In genomic region chr9:129888809-129889460, GRCh38 we compare ENCODE assay signal across 9 cellular contexts. TPM values are rescaled to one million over a fixed set of nuclear protein-coding genes. Genes with fewer than 3 reads are reported as not detected.
DNase-seq lines count a peak whose midpoint lies in the region; ATAC-seq and TF ChIP-seq lines count a peak whose summit lies in the region.
"Had no signal": no experiment of that assay in that cellular context is flagged by ENCODE, and none has a peak within 500 bp of the region (broad histone marks: within the 10 kb centered on the region; RNA-seq: fewer than 3 reads in every experiment).

No MANE protein-coding gene starts in this region.

- no peaks in the 10 kb centered on the region for H3K27me3 Mint-ChIP-seq in activated CD8-positive, alpha-beta T cell treated with anti-CD3 and anti-CD28 coated beads for 36 hours

- H3K27ac Mint-ChIP-seq in activated CD8-positive, alpha-beta T cell treated with anti-CD3 and anti-CD28 coated beads for 36 hours: peak overlapping the region; percentile 99

- peaks cover 60% of the 10 kb centered on the region for H3K4me1 Mint-ChIP-seq in activated CD8-positive, alpha-beta T cell treated with anti-CD3 and anti-CD28 coated beads for 36 hours (ENCODE audit: low read depth)

- H3K27me3 ChIP-seq in neutrophil: no peaks in the 10 kb centered on the region

- H3K9me3 Mint-ChIP-seq in activated CD8-positive, alpha-beta T cell treated with anti-CD3 and anti-CD28 coated beads for 36 hours: no peaks in the 10 kb centered on the region

- TF ChIP-seq CTCF in activated CD8-positive, alpha-beta T cell treated with anti-CD3 and anti-CD28 coated beads for 36 hours (IDR thresholded peaks at IDR 0.05): no peak
- TF ChIP-seq CTCF in neutrophil (IDR thresholded peaks at IDR 0.05): no peak

- H3K4me1 ChIP-seq in neutrophil (ENCODE audit: control insufficient read depth in 1 of 2, insufficient read depth in 1 of 2, low read depth in 1 of 2, low read length in 1 of 2): peaks cover 78 to 88% of the 10 kb centered on the region in 2 experiments

- intact Hi-C loops in activated CD8-positive, alpha-beta T cell treated with anti-CD3 and anti-CD28 coated beads for 36 hours (cut with micrococcal nuclease): loop anchor here (5.0 kb wide), 1 partner anchor 73 kb away; no protein-coding TSS in a partner anchor

- DNase-seq in activated CD8-positive, alpha-beta T cell treated with anti-CD3 and anti-CD28 coated beads for 36 hours: peak; percentile 76
- DNase-seq in effector CD4-positive, alpha-beta T cell: no peak
- DNase-seq in GM19240 (ENCODE audit: insufficient read length, low spot score) (no peak), NCI-H446 (lab: John Stamatoyannopoulos, UW) (no peak)

- ATAC-seq in GM18511 (IDR thresholded peaks at IDR 0.05; ENCODE audit: unreplicated experiment) (peak; percentile 17), HG02885 (IDR thresholded peaks at IDR 0.05; ENCODE audit: poor library complexity, unreplicated experiment) (peak; percentile 16), GM21423 (IDR thresholded peaks at IDR 0.05; ENCODE audit: unreplicated experiment) (no peak)
- ATAC-seq in activated CD8-positive, alpha-beta T cell treated with anti-CD3 and anti-CD28 coated beads for 36 hours: peak; percentile 6

- peaks cover under 1% of the 10 kb centered on the region for H3K36me3 ChIP-seq in neutrophil

- H3K4me3 Mint-ChIP-seq in activated CD8-positive, alpha-beta T cell treated with anti-CD3 and anti-CD28 coated beads for 36 hours: peak overlapping the region; percentile 92

- H3K27ac ChIP-seq in neutrophil: peak overlapping the region; percentile 99
- H3K27ac ChIP-seq: RWPE1 had no signal

- POLR2A ChIA-PET in activated CD8-positive, alpha-beta T cell treated with anti-CD3 and anti-CD28 coated beads for 36 hours (lab: Charles Lee): interaction anchor here (0.8 to 8.1 kb wide), 22 partner anchors 9 to 165 kb away, joined by 3 to 114 read pairs (median 6); partner anchors contain the start of gene GPR107

- CTCF ChIA-PET in activated CD8-positive, alpha-beta T cell treated with anti-CD3 and anti-CD28 coated beads for 36 hours (lab: Charles Lee): interaction anchor here (0.7 to 3.6 kb wide), 7 partner anchors 15 to 164 kb away, joined by 3 to 12 read pairs (median 3); no protein-coding TSS in a partner anchor

- H3K4me3 ChIP-seq in neutrophil (ENCODE audit: low read depth in 1 of 2, low read length in 1 of 2): peak overlapping the region; percentile 62 to 70

- H3K9me3 ChIP-seq in neutrophil: no peaks in the 10 kb centered on the region

- peaks cover 77% of the 10 kb centered on the region for H3K36me3 Mint-ChIP-seq in activated CD8-positive, alpha-beta T cell treated with anti-CD3 and anti-CD28 coated beads for 36 hours (ENCODE audit: low read depth)

RNA-seq across cellular contexts. Expression of gene USP20, which starts 53.7 kb away (rescaled TPM):
- 10 to 100 TPM; 55.3 to 55.9 TPM for total RNA-seq in activated CD8-positive, alpha-beta T cell treated with anti-CD3 and anti-CD28 coated beads for 36 hours

RNA-seq across cellular contexts. Expression of gene C9orf78, which starts 53.9 kb away (rescaled TPM):
- total RNA-seq in activated CD8-positive, alpha-beta T cell treated with anti-CD3 and anti-CD28 coated beads for 36 hours: 10 to 100 TPM; 44.5 to 51.7 TPM
